ENCODE assay signal across 34 cellular contexts in genomic region chr1:12544992-12545391, GRCh38.
DNase-seq lines count a peak whose midpoint lies in the region; ATAC-seq and TF ChIP-seq lines count a peak whose summit lies in the region.
"Had no signal": no experiment of that assay in that cellular context is flagged by ENCODE, and none has a peak within 500 bp of the region (broad histone marks: within the 10 kb centered on the region; RNA-seq: fewer than 3 reads in every experiment).

No MANE protein-coding gene starts in this region.

- CTCF ChIA-PET in activated naive CD4-positive, alpha-beta T cell treated with anti-CD3 and anti-CD28 coated beads, Interleukin-2, amount 10 ng/mL, durations not matched to agents 7 days and 5 days (lab: Charles Lee) = no interaction called here
- CTCF ChIA-PET in activated naive CD4-positive, alpha-beta T cell treated with anti-CD3 and anti-CD28 coated beads for 36 hours (lab: Charles Lee) = no interaction called here

- H3K27me3 ChIP-seq in body of pancreas (no peaks in the 10 kb centered on the region), tibial artery (no peaks in the 10 kb centered on the region)
- H3K27me3 ChIP-seq: ascending aorta, gastrocnemius medialis, pancreas, uterus had no signal

- WGBS in body of pancreas, 2 donors = 47 to 48% methylated on average over 8 of the region's 8 CpGs

- peaks cover 29% of the 10 kb centered on the region for H3K4me1 ChIP-seq in body of pancreas
- peaks cover 0 to 68% (median 44%) of the 10 kb centered on the region in 4 donors for H3K4me1 ChIP-seq in tibial artery

- H3K4me3 Mint-ChIP-seq in activated naive CD4-positive, alpha-beta T cell treated with anti-CD3 and anti-CD28 coated beads, Interleukin-2, amount 10 ng/mL, durations not matched to agents 7 days and 5 days = no peak overlapping the region
- H3K4me3 Mint-ChIP-seq in activated naive CD4-positive, alpha-beta T cell treated with anti-CD3 and anti-CD28 coated beads for 36 hours = no peak overlapping the region
- H3K4me3 Mint-ChIP-seq: activated naive CD8-positive, alpha-beta T cell treated with anti-CD3 and anti-CD28 coated beads, Interleukin-2, amount 10 ng/mL, durations not matched to agents 7 days and 5 days; activated T-helper 17 cell treated with anti-CD3 and anti-CD28 coated beads, Interleukin-2, amount 50 U/mL, for 72 hours; CD8-positive, alpha-beta memory T cell; H9; neural crest cell; T-helper 17 cell had no signal

- H3K9me3 ChIP-seq in body of pancreas = no peaks in the 10 kb centered on the region
- H3K9me3 ChIP-seq in tibial artery = no peaks in the 10 kb centered on the region
- H3K9me3 ChIP-seq: ascending aorta, gastrocnemius medialis, pancreas, thoracic aorta, uterus had no signal

- TF ChIP-seq CTCF in body of pancreas (IDR thresholded peaks at IDR 0.05) (no peak), tibial artery (IDR thresholded peaks at IDR 0.05) (no peak)

- DNase-seq in activated naive CD4-positive, alpha-beta T cell treated with anti-CD3 and anti-CD28 coated beads, Interleukin-2, amount 10 ng/mL, durations not matched to agents 7 days and 5 days = peak; percentile 8
- no peak for DNase-seq in activated naive CD4-positive, alpha-beta T cell treated with anti-CD3 and anti-CD28 coated beads for 36 hours
- DNase-seq in body of pancreas (peak in 1 of 4 donors; percentile 32), lung microvascular endothelial cell (ENCODE audit: low read depth in 2 of 2) (peak; percentile 83 to 97), tibial artery (peak; percentile 14 to 43), HCEC 1CT (no peak), activated gamma-delta T cell (lab: John Stamatoyannopoulos, UW) (no peak)
- DNase-seq in central memory CD4-positive, alpha-beta T cell = no peak
- DNase-seq: activated CD4-positive, alpha-beta T cell treated with anti-CD3 and anti-CD28 coated beads, Interleukin-2, amount 50 U/mL, for 4 hours; activated naive CD8-positive, alpha-beta T cell treated with anti-CD3 and anti-CD28 coated beads, Interleukin-2, amount 10 ng/mL, durations not matched to agents 7 days and 5 days; AML-193; caudate nucleus; CD8-positive, alpha-beta memory T cell; cortex of kidney; DMS 273 treated with DMSO at 0.1 percent for 48 hours; EL; gastrocnemius medialis; H9; mammary epithelial cell; NCI-H1417; NCI-H2029; NCI-H2227 treated with DMSO at 0.1 percent for 48 hours; NCI-H526 treated with DMSO at 0.1 percent for 48 hours; PC-3; Right ventricle myocardium superior; small intestine; stimulated activated naive CD4-positive, alpha-beta T cell; T-helper 17 cell had no signal

- H3K36me3 ChIP-seq in body of pancreas (replicated peaks in 1 of 2; ENCODE audit: insufficient read depth in 1 of 2, low read depth in 2 of 2) = no peaks in the 10 kb centered on the region
- no peaks in the 10 kb centered on the region for H3K36me3 ChIP-seq in tibial artery
- H3K36me3 ChIP-seq: ascending aorta, gastrocnemius medialis, pancreas, thoracic aorta, uterus had no signal

- no peak for TF ChIP-seq POLR2A in body of pancreas (IDR thresholded peaks at IDR 0.05)

- intact Hi-C loops in activated naive CD4-positive, alpha-beta T cell treated with anti-CD3 and anti-CD28 coated beads for 36 hours (cut with micrococcal nuclease) = no loop called here
- intact Hi-C loops in body of pancreas (cut with DNase I) = no loop called here
- intact Hi-C loops in tibial artery (cut with DNase I; ENCODE audit: low total_unique reads) = loop anchor here (5.0 kb wide), 1 partner anchor 72 kb away; the partner anchor contains the start of gene DHRS3

- no peak overlapping the region for H3K27ac Mint-ChIP-seq in activated naive CD4-positive, alpha-beta T cell treated with anti-CD3 and anti-CD28 coated beads, Interleukin-2, amount 10 ng/mL, durations not matched to agents 7 days and 5 days
- H3K27ac Mint-ChIP-seq in activated naive CD4-positive, alpha-beta T cell treated with anti-CD3 and anti-CD28 coated beads for 36 hours = no peak overlapping the region
- H3K27ac Mint-ChIP-seq: activated naive CD8-positive, alpha-beta T cell treated with anti-CD3 and anti-CD28 coated beads, Interleukin-2, amount 10 ng/mL, durations not matched to agents 7 days and 5 days; activated T-helper 17 cell treated with anti-CD3 and anti-CD28 coated beads, Interleukin-2, amount 50 U/mL, for 72 hours; H9; T-helper 17 cell had no signal

- peaks cover 28% of the 10 kb centered on the region for H3K27me3 Mint-ChIP-seq in activated naive CD4-positive, alpha-beta T cell treated with anti-CD3 and anti-CD28 coated beads, Interleukin-2, amount 10 ng/mL, durations not matched to agents 7 days and 5 days
- no peaks in the 10 kb centered on the region for H3K27me3 Mint-ChIP-seq in activated naive CD4-positive, alpha-beta T cell treated with anti-CD3 and anti-CD28 coated beads for 36 hours (ENCODE audit: low read depth)
- H3K27me3 Mint-ChIP-seq: activated naive CD8-positive, alpha-beta T cell treated with anti-CD3 and anti-CD28 coated beads, Interleukin-2, amount 10 ng/mL, durations not matched to agents 7 days and 5 days; activated T-helper 17 cell treated with anti-CD3 and anti-CD28 coated beads, Interleukin-2, amount 50 U/mL, for 72 hours had no signal

- no peak overlapping the region for H3K4me3 ChIP-seq in body of pancreas
- H3K4me3 ChIP-seq in tibial artery = no peak overlapping the region
- H3K4me3 ChIP-seq: ascending aorta, gastrocnemius medialis, pancreas, thoracic aorta, uterus had no signal

- H3K9me3 Mint-ChIP-seq in activated naive CD4-positive, alpha-beta T cell treated with anti-CD3 and anti-CD28 coated beads, Interleukin-2, amount 10 ng/mL, durations not matched to agents 7 days and 5 days = no peaks in the 10 kb centered on the region
- H3K9me3 Mint-ChIP-seq in activated naive CD4-positive, alpha-beta T cell treated with anti-CD3 and anti-CD28 coated beads for 36 hours = no peaks in the 10 kb centered on the region
- H3K9me3 Mint-ChIP-seq: activated naive CD8-positive, alpha-beta T cell treated with anti-CD3 and anti-CD28 coated beads, Interleukin-2, amount 10 ng/mL, durations not matched to agents 7 days and 5 days; activated T-helper 17 cell treated with anti-CD3 and anti-CD28 coated beads, Interleukin-2, amount 50 U/mL, for 72 hours; CD8-positive, alpha-beta memory T cell; H9; neural crest cell had no signal

- H3K27ac ChIP-seq in body of pancreas (peak overlapping the region in 1 of 4 donors; percentile 7), tibial artery (no peak overlapping the region)
- H3K27ac ChIP-seq: gastrocnemius medialis, pancreas, thoracic aorta had no signal

- peak; percentile 33 for ATAC-seq in body of pancreas
- ATAC-seq: activated T-helper 17 cell treated with anti-CD3 and anti-CD28 coated beads, Interleukin-2, amount 50 U/mL, for 72 hours; gastrocnemius medialis; PC-3; T-helper 17 cell had no signal

- no peaks in the 10 kb centered on the region for H3K4me1 Mint-ChIP-seq in activated naive CD4-positive, alpha-beta T cell treated with anti-CD3 and anti-CD28 coated beads, Interleukin-2, amount 10 ng/mL, durations not matched to agents 7 days and 5 days
- H3K4me1 Mint-ChIP-seq in activated naive CD4-positive, alpha-beta T cell treated with anti-CD3 and anti-CD28 coated beads for 36 hours (ENCODE audit: low read depth) = peaks cover 6% of the 10 kb centered on the region
- H3K4me1 Mint-ChIP-seq: activated T-helper 17 cell treated with anti-CD3 and anti-CD28 coated beads, Interleukin-2, amount 50 U/mL, for 72 hours; CD8-positive, alpha-beta memory T cell had no signal

- no peaks in the 10 kb centered on the region for H3K36me3 Mint-ChIP-seq in activated naive CD4-positive, alpha-beta T cell treated with anti-CD3 and anti-CD28 coated beads, Interleukin-2, amount 10 ng/mL, durations not matched to agents 7 days and 5 days
- H3K36me3 Mint-ChIP-seq in activated naive CD4-positive, alpha-beta T cell treated with anti-CD3 and anti-CD28 coated beads for 36 hours (ENCODE audit: low read depth) = no peaks in the 10 kb centered on the region
- H3K36me3 Mint-ChIP-seq: activated naive CD8-positive, alpha-beta T cell treated with anti-CD3 and anti-CD28 coated beads, Interleukin-2, amount 10 ng/mL, durations not matched to agents 7 days and 5 days; CD8-positive, alpha-beta memory T cell had no signal

Comparison
In these comparisons a context has a peak if more than half of its experiments do, and no peak if none do; other contexts are left out.
1. DNase-seq: peak in activated naive CD4-positive, alpha-beta T cell treated with anti-CD3 and anti-CD28 coated beads, Interleukin-2, amount 10 ng/mL, durations not matched to agents 7 days and 5 days (single experiment), lung microvascular endothelial cell (2 of 2) and tibial artery (2 of 2); none in activated naive CD4-positive, alpha-beta T cell treated with anti-CD3 and anti-CD28 coated beads for 36 hours (single experiment), HCEC 1CT (single experiment), central memory CD4-positive, alpha-beta T cell (single experiment) and activated gamma-delta T cell (single experiment).